Comparison of ENCODE assay signal across 8 cellular contexts in genomic region chr5:35478856-35479682, GRCh38.
A peak's percentile ranks its signal among the peaks of the same experiment; 100 is the strongest.
DNase-seq lines count a peak whose midpoint lies in the region; ATAC-seq and TF ChIP-seq lines count a peak whose summit lies in the region.

No MANE protein-coding gene starts in this region.

- H3K79me2 ChIP-seq in OCI-LY3 (ENCODE audit: low read length), result no peaks in the 10 kb centered on the region

- H3K27ac ChIP-seq in OCI-LY3 (ENCODE audit: low read length), result no peak overlapping the region

- H3K9me3 ChIP-seq in OCI-LY3 (ENCODE audit: insufficient read depth, low read length), result no peaks in the 10 kb centered on the region

- H3K9me3 Mint-ChIP-seq in CD14-positive monocyte (no peaks in the 10 kb centered on the region), naive B cell (no peaks in the 10 kb centered on the region)
- H3K9me3 Mint-ChIP-seq in dendritic cell treated with granulocyte-macrophage colony-stimulating factor and Interleukin-4, amounts not matched to agents 40 ng/mL and 50 ng/mL, for 4 days, result no peaks in the 10 kb centered on the region

- H3K4me3 ChIP-seq in OCI-LY3 (ENCODE audit: low read length), result no peak overlapping the region

- TF ChIP-seq CTCF in CD14-positive monocyte (IDR thresholded peaks at IDR 0.05) (no peak), OCI-LY3 (IDR thresholded peaks at IDR 0.05; ENCODE audit: low read depth, low read length) (no peak)

- H2AFZ ChIP-seq in OCI-LY3 (ENCODE audit: low read depth, low read length), result peak overlapping the region; percentile 16

- H4K20me1 ChIP-seq in OCI-LY3 (ENCODE audit: insufficient read depth, low read length), result no peaks in the 10 kb centered on the region

- peaks cover 70% of the 10 kb centered on the region for H3K4me1 Mint-ChIP-seq in CD14-positive monocyte
- H3K4me1 Mint-ChIP-seq in dendritic cell treated with granulocyte-macrophage colony-stimulating factor and Interleukin-4, amounts not matched to agents 40 ng/mL and 50 ng/mL, for 4 days (ENCODE audit: low read depth), result peaks cover 51% of the 10 kb centered on the region
- H3K4me1 Mint-ChIP-seq in naive B cell, result peaks cover 6 to 9% (median 8%) of the 10 kb centered on the region in 3 donors

- H3K9ac ChIP-seq in OCI-LY3 (ENCODE audit: low read length), result no peak overlapping the region

- H3K27me3 Mint-ChIP-seq in CD14-positive monocyte (ENCODE audit: low read depth in 3 of 3) (no peaks in the 10 kb centered on the region), naive B cell (no peaks in the 10 kb centered on the region)
- H3K27me3 Mint-ChIP-seq in dendritic cell treated with granulocyte-macrophage colony-stimulating factor and Interleukin-4, amounts not matched to agents 40 ng/mL and 50 ng/mL, for 4 days, result no peaks in the 10 kb centered on the region

- DNase-seq in CD14-positive monocyte (ENCODE audit: low spot score) (no peak), naive B cell (no peak), HUDEP-2 (lab: John Stamatoyannopoulos, UW; ENCODE audit: unreplicated experiment in 76 of 76) (no peak)

- H3K36me3 Mint-ChIP-seq in CD14-positive monocyte (peaks cover 0 to 1% of the 10 kb centered on the region in 2 donors), naive B cell (no peaks in the 10 kb centered on the region)
- H3K36me3 Mint-ChIP-seq in dendritic cell treated with granulocyte-macrophage colony-stimulating factor and Interleukin-4, amounts not matched to agents 40 ng/mL and 50 ng/mL, for 4 days (ENCODE audit: low read depth), result no peaks in the 10 kb centered on the region

- H3K4me2 ChIP-seq in OCI-LY3 (ENCODE audit: low read length), result peak overlapping the region; percentile 31; the same call in 1 of the 2 replicates

- peaks cover 8% of the 10 kb centered on the region; the same call in 1 of the 2 replicates for H3K4me1 ChIP-seq in OCI-LY3 (ENCODE audit: low read length)

- no peaks in the 10 kb centered on the region for H3K36me3 ChIP-seq in OCI-LY3 (replicated peaks; ENCODE audit: low read depth, low read length)

- H3K27ac Mint-ChIP-seq in CD14-positive monocyte (peak overlapping the region; percentile 93 to 98 (median 97)), naive B cell (peak overlapping the region in 2 of 6 donors; percentile 1 to 37)
- peak overlapping the region; percentile 97 for H3K27ac Mint-ChIP-seq in dendritic cell treated with granulocyte-macrophage colony-stimulating factor and Interleukin-4, amounts not matched to agents 40 ng/mL and 50 ng/mL, for 4 days

- H3K27me3 ChIP-seq in OCI-LY3 (ENCODE audit: low read depth, low read length), result no peaks in the 10 kb centered on the region

- ATAC-seq in GM21786 (IDR thresholded peaks at IDR 0.05; ENCODE audit: unreplicated experiment) (peak; percentile 57), naive B cell (ENCODE audit: low read depth in 2 of 2) (no peak), HG03565 (IDR thresholded peaks at IDR 0.05; ENCODE audit: unreplicated experiment) (no peak), GM21529 (IDR thresholded peaks at IDR 0.05; ENCODE audit: unreplicated experiment) (no peak)

- intact Hi-C loops in CD14-positive monocyte (cut with micrococcal nuclease), result loop anchor here in 1 of 2 donors (10.0 kb wide), 1 partner anchor 164 kb away; no protein-coding TSS in a partner anchor
- intact Hi-C loops in dendritic cell treated with granulocyte-macrophage colony-stimulating factor and Interleukin-4, amounts not matched to agents 40 ng/mL and 50 ng/mL, for 4 days (cut with micrococcal nuclease), result no loop called here

- peak overlapping the region; percentile 56 to 68 for H3K4me3 Mint-ChIP-seq in CD14-positive monocyte
- peak overlapping the region; percentile 67 for H3K4me3 Mint-ChIP-seq in dendritic cell treated with granulocyte-macrophage colony-stimulating factor and Interleukin-4, amounts not matched to agents 40 ng/mL and 50 ng/mL, for 4 days
- peak overlapping the region in 5 of 8 donors; percentile 0 to 54 (median 41) for H3K4me3 Mint-ChIP-seq in naive B cell
